In the genomic region with DNA sequence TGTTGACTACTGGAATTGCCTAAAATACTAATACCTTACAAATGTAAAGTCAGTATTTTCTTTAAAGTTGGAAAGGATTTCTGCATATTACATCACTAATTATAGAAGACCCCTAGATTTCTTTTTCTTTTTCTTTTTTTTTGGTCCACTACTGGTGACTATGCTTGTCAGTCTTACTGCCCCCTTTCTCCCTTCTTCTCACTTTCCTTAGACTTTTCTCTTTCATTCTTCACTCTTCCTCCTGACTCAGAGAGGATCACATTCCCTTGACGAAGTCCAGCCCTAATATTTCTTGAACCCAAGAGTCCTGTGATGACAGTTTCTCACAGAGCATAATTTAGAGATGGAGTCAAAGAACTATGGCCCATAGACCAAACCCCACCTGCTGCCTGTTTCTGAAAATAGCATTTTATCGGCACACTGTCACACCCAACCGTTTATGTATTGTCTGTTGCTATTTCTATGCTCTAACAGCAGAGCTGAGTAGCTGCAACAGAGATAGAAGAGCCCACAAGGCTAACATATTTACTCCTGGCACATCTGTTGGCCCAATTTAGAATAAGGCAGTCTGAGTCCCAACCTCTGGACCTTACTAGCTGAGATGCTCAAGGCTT, we compare ENCODE assay signal across 17 cellular contexts.
"Had no signal": no experiment of that assay in that cellular context is flagged by ENCODE, and none has a peak within 500 bp of the region (broad histone marks: within the 10 kb centered on the region; RNA-seq: fewer than 3 reads in every experiment).

No MANE protein-coding gene starts in this region.

- DNase-seq: activated B cell treated with CpG ODN at 0.5 μM for 24 hours; activated CD4-positive, alpha-beta memory T cell treated with anti-CD3 and anti-CD28 coated beads for 36 hours; activated naive CD4-positive, alpha-beta T cell; activated naive CD8-positive, alpha-beta T cell treated with anti-CD3 and anti-CD28 coated beads, Interleukin-2, amount 10 ng/mL, durations not matched to agents 7 days and 5 days; activated T-cell treated with anti-CD3 and anti-CD28 coated beads for 4 hours; effector CD8-positive, alpha-beta T cell; heart left ventricle; left ventricle myocardium superior; natural killer cell; sigmoid colon; stimulated activated CD4-positive, alpha-beta T cell treated with anti-CD3 and anti-CD28 coated beads, Interleukin-1b, Interleukin-23, amount 100 ng/mL, for 48 hours; stimulated activated naive CD8-positive, alpha-beta T cell treated with anti-CD3 and anti-CD28 coated beads, Interleukin-15, Interleukin-2, amounts not matched to agents 100 U/mL and 50 U/mL, for 24 hours; uterus had no signal

- H3K27me3 ChIP-seq: cardiac muscle cell, esophagus muscularis mucosa, gastroesophageal sphincter, heart left ventricle, sigmoid colon, tibial nerve, uterus had no signal

- H3K4me1 ChIP-seq: esophagus muscularis mucosa, gastroesophageal sphincter, sigmoid colon, uterus had no signal

- H3K27ac ChIP-seq: cardiac muscle cell, esophagus muscularis mucosa, gastroesophageal sphincter, heart left ventricle, sigmoid colon, tibial nerve, uterus had no signal

- H3K9me3 ChIP-seq: esophagus muscularis mucosa, gastroesophageal sphincter, heart left ventricle, sigmoid colon, tibial nerve, uterus had no signal

- H3K4me3 ChIP-seq: cardiac muscle cell, esophagus muscularis mucosa, gastroesophageal sphincter, heart left ventricle, sigmoid colon, tibial nerve, uterus had no signal

- H3K36me3 ChIP-seq: cardiac muscle cell, esophagus muscularis mucosa, gastroesophageal sphincter, sigmoid colon, uterus had no signal
